Comparison of ENCODE assay signal across 1 cellular context in the genomic region with DNA sequence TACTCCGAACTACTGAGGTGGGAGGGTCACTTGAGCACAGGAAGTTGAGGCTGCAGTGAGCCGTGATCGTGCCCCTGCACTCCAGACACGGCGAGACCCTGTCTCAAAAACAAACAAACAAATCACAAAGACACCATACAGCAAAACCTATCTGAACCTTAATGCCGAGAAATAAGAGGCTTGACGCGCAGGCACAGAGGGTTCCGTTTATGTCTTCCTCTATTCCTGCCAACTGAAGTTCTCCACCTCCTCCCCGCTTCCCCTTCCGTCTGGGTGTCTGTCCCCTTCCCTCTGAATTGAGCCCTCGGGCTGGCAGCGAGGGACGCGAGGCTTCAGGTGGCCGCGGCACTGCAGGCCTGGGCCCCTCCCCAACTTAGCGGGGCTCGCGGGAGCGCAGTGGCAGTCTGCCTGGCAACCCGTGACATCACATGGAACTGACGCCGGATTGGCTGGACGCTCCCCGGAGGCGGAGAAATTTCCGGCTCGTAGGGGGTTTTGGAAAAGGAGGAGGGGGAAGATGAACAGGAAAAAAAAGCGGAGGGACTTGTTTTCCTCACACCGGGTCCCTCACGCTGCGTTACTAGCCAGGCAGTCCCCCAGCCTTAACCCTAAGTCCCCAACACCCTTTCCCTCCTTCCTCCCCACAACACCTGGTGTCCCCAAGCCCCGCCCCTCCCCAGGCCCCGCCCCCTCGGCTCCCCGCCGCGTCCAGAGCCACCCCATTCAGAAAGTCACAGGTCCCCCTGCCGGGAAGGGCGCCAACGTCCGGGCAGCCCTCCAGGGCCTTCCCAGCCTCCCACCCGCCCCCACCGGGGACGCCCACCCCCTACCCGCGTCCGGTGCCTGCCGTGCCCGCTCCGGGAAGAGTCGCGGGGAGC.
A peak's percentile ranks its signal among the peaks of the same experiment; 100 is the strongest.
TF ChIP-seq lines count a peak whose summit lies in the region.

No MANE protein-coding gene starts in this region.

TF ChIP-seq in HepG2, 621 proteins besides CTCF, POLR2A, EP300 and RAD21 (continued from another document and continues in another):
- TF ChIP-seq ZFY (CRISPR knock-in tag; IDR thresholded peaks at IDR 0.05) (peak; percentile 64), CBFB (CRISPR knock-in tag; IDR thresholded peaks at IDR 0.05) (0 out of 2 replicates have a peak, but pooled peaks have one; percentile 15), ZNF883 (CRISPR knock-in tag; IDR thresholded peaks at IDR 0.05; ENCODE audit: not compliant biosample characterization) (no peak), GABPA (IDR thresholded peaks at IDR 0.05; ENCODE audit: low read depth, low read length) (no peak), GABPA (CRISPR knock-in tag; IDR thresholded peaks at IDR 0.05; ENCODE audit: low read depth) (no peak), LCORL (IDR thresholded peaks at IDR 0.05) (no peak), LCORL (CRISPR knock-in tag; IDR thresholded peaks at IDR 0.05) (peak; percentile 54), FOXC1 (CRISPR knock-in tag; IDR thresholded peaks at IDR 0.05; ENCODE audit: borderline replicate concordance) (0 out of 2 replicates have a peak, but pooled peaks have one; percentile 46), ELF4 (CRISPR knock-in tag; IDR thresholded peaks at IDR 0.05; ENCODE audit: borderline replicate concordance) (no peak), HOXA3 (CRISPR knock-in tag; IDR thresholded peaks at IDR 0.05) (peak; percentile 19; the same call in 1 of the 2 replicates), RBM39 (IDR thresholded peaks at IDR 0.05; ENCODE audit: low read depth, low read length, poor library complexity, severe bottlenecking) (no peak), AKAP8 (CRISPR knock-in tag; IDR thresholded peaks at IDR 0.05) (no peak), NFE2L2 (IDR thresholded peaks at IDR 0.05; ENCODE audit: low read length) (no peak), ZNF232 (CRISPR knock-in tag; IDR thresholded peaks at IDR 0.05; ENCODE audit: borderline replicate concordance) (0 out of 2 replicates have a peak, but pooled peaks have one; percentile 13), AGO1 (IDR thresholded peaks at IDR 0.05; ENCODE audit: low read depth, low read length, poor library complexity, severe bottlenecking) (peak; percentile 34), SNRNP70 (IDR thresholded peaks at IDR 0.05; ENCODE audit: low read depth, low read length) (no peak), MAZ (IDR thresholded peaks at IDR 0.05; ENCODE audit: borderline replicate concordance, low read depth, low read length) (peak; percentile 27; the same call in 1 of the 2 replicates), MAZ (CRISPR knock-in tag; IDR thresholded peaks at IDR 0.05; ENCODE audit: low read depth) (peak; percentile 61; the same call in 1 of the 2 replicates), HMG20B (CRISPR knock-in tag; conservative IDR thresholded peaks at IDR 0.05) (no peak), PHB2 (IDR thresholded peaks at IDR 0.05; ENCODE audit: partially characterized antibody) (no peak), E2F1 (CRISPR knock-in tag; IDR thresholded peaks at IDR 0.05) (no peak), ATF1 (CRISPR knock-in tag; IDR thresholded peaks at IDR 0.05) (peak; percentile 95), ZNF326 (CRISPR knock-in tag; IDR thresholded peaks at IDR 0.05; ENCODE audit: borderline replicate concordance) (no peak), GATA4 (IDR thresholded peaks at IDR 0.05; ENCODE audit: borderline replicate concordance, low read depth) (no peak), CHD2 (IDR thresholded peaks at IDR 0.05; ENCODE audit: low read depth, low read length) (peak; percentile 86), ZNF431 (CRISPR knock-in tag; IDR thresholded peaks at IDR 0.05; ENCODE audit: borderline replicate concordance, low read depth) (no peak), EEA1 (CRISPR knock-in tag; IDR thresholded peaks at IDR 0.05; ENCODE audit: borderline replicate concordance) (no peak), NR3C1 (CRISPR knock-in tag; IDR thresholded peaks at IDR 0.05) (no peak), RFXANK (CRISPR knock-in tag; IDR thresholded peaks at IDR 0.05) (peak; percentile 100), NFYB (CRISPR knock-in tag; IDR thresholded peaks at IDR 0.05) (peak; percentile 83), ZNF333 (CRISPR knock-in tag; IDR thresholded peaks at IDR 0.05; ENCODE audit: borderline replicate concordance) (no peak), ZNF792 (CRISPR knock-in tag; IDR thresholded peaks at IDR 0.05) (no peak)
- TF ChIP-seq, protein P1, sequence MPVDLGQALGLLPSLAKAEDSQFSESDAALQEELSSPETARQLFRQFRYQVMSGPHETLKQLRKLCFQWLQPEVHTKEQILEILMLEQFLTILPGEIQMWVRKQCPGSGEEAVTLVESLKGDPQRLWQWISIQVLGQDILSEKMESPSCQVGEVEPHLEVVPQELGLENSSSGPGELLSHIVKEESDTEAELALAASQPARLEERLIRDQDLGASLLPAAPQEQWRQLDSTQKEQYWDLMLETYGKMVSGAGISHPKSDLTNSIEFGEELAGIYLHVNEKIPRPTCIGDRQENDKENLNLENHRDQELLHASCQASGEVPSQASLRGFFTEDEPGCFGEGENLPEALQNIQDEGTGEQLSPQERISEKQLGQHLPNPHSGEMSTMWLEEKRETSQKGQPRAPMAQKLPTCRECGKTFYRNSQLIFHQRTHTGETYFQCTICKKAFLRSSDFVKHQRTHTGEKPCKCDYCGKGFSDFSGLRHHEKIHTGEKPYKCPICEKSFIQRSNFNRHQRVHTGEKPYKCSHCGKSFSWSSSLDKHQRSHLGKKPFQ (CRISPR knock-in tag; IDR thresholded peaks at IDR 0.05; ENCODE audit: insufficient replicate concordance): no peak
- TF ChIP-seq, protein P2, sequence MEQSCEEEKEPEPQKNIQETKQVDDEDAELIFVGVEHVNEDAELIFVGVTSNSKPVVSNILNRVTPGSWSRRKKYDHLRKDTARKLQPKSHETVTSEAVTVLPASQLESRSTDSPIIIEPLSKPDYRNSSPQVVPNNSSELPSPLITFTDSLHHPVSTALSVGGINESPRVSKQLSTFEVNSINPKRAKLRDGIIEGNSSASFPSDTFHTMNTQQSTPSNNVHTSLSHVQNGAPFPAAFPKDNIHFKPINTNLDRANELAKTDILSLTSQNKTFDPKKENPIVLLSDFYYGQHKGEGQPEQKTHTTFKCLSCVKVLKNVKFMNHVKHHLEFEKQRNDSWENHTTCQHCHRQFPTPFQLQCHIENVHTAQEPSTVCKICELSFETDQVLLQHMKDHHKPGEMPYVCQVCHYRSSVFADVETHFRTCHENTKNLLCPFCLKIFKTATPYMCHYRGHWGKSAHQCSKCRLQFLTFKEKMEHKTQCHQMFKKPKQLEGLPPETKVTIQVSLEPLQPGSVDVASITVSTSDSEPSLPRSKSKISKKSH (CRISPR knock-in tag; IDR thresholded peaks at IDR 0.05; ENCODE audit: borderline replicate concordance): 0 out of 2 replicates have a peak, but pooled peaks have one; percentile 39
- TF ChIP-seq, protein P3, sequence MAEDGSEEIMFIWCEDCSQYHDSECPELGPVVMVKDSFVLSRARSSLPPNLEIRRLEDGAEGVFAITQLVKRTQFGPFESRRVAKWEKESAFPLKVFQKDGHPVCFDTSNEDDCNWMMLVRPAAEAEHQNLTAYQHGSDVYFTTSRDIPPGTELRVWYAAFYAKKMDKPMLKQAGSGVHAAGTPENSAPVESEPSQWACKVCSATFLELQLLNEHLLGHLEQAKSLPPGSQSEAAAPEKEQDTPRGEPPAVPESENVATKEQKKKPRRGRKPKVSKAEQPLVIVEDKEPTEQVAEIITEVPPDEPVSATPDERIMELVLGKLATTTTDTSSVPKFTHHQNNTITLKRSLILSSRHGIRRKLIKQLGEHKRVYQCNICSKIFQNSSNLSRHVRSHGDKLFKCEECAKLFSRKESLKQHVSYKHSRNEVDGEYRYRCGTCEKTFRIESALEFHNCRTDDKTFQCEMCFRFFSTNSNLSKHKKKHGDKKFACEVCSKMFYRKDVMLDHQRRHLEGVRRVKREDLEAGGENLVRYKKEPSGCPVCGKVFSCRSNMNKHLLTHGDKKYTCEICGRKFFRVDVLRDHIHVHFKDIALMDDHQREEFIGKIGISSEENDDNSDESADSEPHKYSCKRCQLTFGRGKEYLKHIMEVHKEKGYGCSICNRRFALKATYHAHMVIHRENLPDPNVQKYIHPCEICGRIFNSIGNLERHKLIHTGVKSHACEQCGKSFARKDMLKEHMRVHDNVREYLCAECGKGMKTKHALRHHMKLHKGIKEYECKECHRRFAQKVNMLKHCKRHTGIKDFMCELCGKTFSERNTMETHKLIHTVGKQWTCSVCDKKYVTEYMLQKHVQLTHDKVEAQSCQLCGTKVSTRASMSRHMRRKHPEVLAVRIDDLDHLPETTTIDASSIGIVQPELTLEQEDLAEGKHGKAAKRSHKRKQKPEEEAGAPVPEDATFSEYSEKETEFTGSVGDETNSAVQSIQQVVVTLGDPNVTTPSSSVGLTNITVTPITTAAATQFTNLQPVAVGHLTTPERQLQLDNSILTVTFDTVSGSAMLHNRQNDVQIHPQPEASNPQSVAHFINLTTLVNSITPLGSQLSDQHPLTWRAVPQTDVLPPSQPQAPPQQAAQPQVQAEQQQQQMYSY (CRISPR knock-in tag; IDR thresholded peaks at IDR 0.05): no peak
- TF ChIP-seq, protein P4, sequence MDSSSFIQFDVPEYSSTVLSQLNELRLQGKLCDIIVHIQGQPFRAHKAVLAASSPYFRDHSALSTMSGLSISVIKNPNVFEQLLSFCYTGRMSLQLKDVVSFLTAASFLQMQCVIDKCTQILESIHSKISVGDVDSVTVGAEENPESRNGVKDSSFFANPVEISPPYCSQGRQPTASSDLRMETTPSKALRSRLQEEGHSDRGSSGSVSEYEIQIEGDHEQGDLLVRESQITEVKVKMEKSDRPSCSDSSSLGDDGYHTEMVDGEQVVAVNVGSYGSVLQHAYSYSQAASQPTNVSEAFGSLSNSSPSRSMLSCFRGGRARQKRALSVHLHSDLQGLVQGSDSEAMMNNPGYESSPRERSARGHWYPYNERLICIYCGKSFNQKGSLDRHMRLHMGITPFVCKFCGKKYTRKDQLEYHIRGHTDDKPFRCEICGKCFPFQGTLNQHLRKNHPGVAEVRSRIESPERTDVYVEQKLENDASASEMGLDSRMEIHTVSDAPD (CRISPR knock-in tag; IDR thresholded peaks at IDR 0.05): no peak
- TF ChIP-seq, protein P5, sequence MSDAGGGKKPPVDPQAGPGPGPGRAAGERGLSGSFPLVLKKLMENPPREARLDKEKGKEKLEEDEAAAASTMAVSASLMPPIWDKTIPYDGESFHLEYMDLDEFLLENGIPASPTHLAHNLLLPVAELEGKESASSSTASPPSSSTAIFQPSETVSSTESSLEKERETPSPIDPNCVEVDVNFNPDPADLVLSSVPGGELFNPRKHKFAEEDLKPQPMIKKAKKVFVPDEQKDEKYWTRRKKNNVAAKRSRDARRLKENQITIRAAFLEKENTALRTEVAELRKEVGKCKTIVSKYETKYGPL (CRISPR knock-in tag; IDR thresholded peaks at IDR 0.05): no peak
- TF ChIP-seq, protein P6, sequence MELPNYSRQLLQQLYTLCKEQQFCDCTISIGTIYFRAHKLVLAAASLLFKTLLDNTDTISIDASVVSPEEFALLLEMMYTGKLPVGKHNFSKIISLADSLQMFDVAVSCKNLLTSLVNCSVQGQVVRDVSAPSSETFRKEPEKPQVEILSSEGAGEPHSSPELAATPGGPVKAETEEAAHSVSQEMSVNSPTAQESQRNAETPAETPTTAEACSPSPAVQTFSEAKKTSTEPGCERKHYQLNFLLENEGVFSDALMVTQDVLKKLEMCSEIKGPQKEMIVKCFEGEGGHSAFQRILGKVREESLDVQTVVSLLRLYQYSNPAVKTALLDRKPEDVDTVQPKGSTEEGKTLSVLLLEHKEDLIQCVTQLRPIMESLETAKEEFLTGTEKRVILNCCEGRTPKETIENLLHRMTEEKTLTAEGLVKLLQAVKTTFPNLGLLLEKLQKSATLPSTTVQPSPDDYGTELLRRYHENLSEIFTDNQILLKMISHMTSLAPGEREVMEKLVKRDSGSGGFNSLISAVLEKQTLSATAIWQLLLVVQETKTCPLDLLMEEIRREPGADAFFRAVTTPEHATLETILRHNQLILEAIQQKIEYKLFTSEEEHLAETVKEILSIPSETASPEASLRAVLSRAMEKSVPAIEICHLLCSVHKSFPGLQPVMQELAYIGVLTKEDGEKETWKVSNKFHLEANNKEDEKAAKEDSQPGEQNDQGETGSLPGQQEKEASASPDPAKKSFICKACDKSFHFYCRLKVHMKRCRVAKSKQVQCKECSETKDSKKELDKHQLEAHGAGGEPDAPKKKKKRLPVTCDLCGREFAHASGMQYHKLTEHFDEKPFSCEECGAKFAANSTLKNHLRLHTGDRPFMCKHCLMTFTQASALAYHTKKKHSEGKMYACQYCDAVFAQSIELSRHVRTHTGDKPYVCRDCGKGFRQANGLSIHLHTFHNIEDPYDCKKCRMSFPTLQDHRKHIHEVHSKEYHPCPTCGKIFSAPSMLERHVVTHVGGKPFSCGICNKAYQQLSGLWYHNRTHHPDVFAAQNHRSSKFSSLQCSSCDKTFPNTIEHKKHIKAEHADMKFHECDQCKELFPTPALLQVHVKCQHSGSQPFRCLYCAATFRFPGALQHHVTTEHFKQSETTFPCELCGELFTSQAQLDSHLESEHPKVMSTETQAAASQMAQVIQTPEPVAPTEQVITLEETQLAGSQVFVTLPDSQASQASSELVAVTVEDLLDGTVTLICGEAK (IDR thresholded peaks at IDR 0.05): no peak
- TF ChIP-seq, protein P6 (CRISPR knock-in tag; IDR thresholded peaks at IDR 0.05): no peak
